Comparison of ENCODE assay signal across 9 cellular contexts in genomic region chr10:84548869-84549268, GRCh38.
DNase-seq lines count a peak whose midpoint lies in the region; ATAC-seq, FAIRE-seq and TF ChIP-seq lines count a peak whose summit lies in the region.
"Had no signal": no experiment of that assay in that cellular context is flagged by ENCODE, and none has a peak within 500 bp of the region (broad histone marks: within the 10 kb centered on the region; RNA-seq: fewer than 3 reads in every experiment).

No MANE protein-coding gene starts in this region.

- no peaks in the 10 kb centered on the region for H3K9me2 ChIP-seq in SU-DHL-6 (replicated peaks; ENCODE audit: insufficient read depth, low read length)

- no peak overlapping the region for H3K4me2 ChIP-seq in SU-DHL-6 (ENCODE audit: low read depth, low read length, poor library complexity, severe bottlenecking)

- no peak for ATAC-seq in activated CD4-positive, CD25-positive, alpha-beta regulatory T cell treated with anti-CD3 and anti-CD28 coated beads, Interleukin-2, amount 50 U/mL, for 24 hours

- H3K4me3 ChIP-seq in SU-DHL-6 (ENCODE audit: insufficient read depth, low read length, poor library complexity, severe bottlenecking): no peak overlapping the region
- H3K4me3 ChIP-seq: SJSA1 had no signal

- no peaks in the 10 kb centered on the region for H3K36me3 ChIP-seq in SU-DHL-6 (ENCODE audit: low read length)
- H3K36me3 ChIP-seq: SJSA1 had no signal

- no peaks in the 10 kb centered on the region for H3K9me3 ChIP-seq in SU-DHL-6 (ENCODE audit: insufficient read depth, low read length)
- H3K9me3 ChIP-seq: SJSA1 had no signal

- H3K27ac ChIP-seq in SU-DHL-6 (ENCODE audit: low read depth, low read length): no peak overlapping the region
- H3K27ac ChIP-seq: SJSA1 had no signal

- no peak for TF ChIP-seq POLR2A in H54 (IDR thresholded peaks at IDR 0.05; ENCODE audit: low read depth, low read length)

- no peak overlapping the region for H3K27ac Mint-ChIP-seq in glutamatergic neuron (ENCODE audit: unreplicated experiment)

- H3F3A ChIP-seq in SU-DHL-6 (ENCODE audit: insufficient read depth): no peaks in the 10 kb centered on the region

- no peak overlapping the region for H3K4me3 Mint-ChIP-seq in glutamatergic neuron (ENCODE audit: unreplicated experiment)

- peaks cover 14% of the 10 kb centered on the region for H3K4me1 Mint-ChIP-seq in glutamatergic neuron (ENCODE audit: low read depth, unreplicated experiment)

- no peak overlapping the region for H2AFZ ChIP-seq in SU-DHL-6 (ENCODE audit: low read depth, low read length, severe bottlenecking)

- no peaks in the 10 kb centered on the region for H4K20me1 ChIP-seq in SU-DHL-6 (ENCODE audit: low read depth, low read length)

- no peaks in the 10 kb centered on the region for H3K27me3 ChIP-seq in SU-DHL-6 (ENCODE audit: low read length)
- H3K27me3 ChIP-seq: SJSA1 had no signal

- no peaks in the 10 kb centered on the region for H3K36me3 Mint-ChIP-seq in glutamatergic neuron (ENCODE audit: unreplicated experiment)

- no peaks in the 10 kb centered on the region for H3K79me2 ChIP-seq in SU-DHL-6 (ENCODE audit: insufficient read depth, low read length)

- no peak for DNase-seq in D721Med (ENCODE audit: insufficient read length, low spot score)
- DNase-seq in H54 (ENCODE audit: insufficient read length, low spot score): peak; percentile 44
- DNase-seq in left kidney (ENCODE audit: low read depth, low spot score): peak; percentile 14
- DNase-seq in glutamatergic neuron: no peak
- no peak for DNase-seq in activated CD8-positive, alpha-beta memory T cell treated with anti-CD3 and anti-CD28 coated beads, Interleukin-2, amount 50 U/mL, for 48 hours
- DNase-seq in kidney tubule cell (ENCODE audit: low spot score): no peak

- peaks cover 7% of the 10 kb centered on the region for H3K9me3 Mint-ChIP-seq in glutamatergic neuron (ENCODE audit: unreplicated experiment)

- TF ChIP-seq CTCF in D721Med (IDR thresholded peaks at IDR 0.05; ENCODE audit: insufficient read depth, missing control alignments): peak; percentile 9
- peak; percentile 22 for TF ChIP-seq CTCF in SU-DHL-6 (IDR thresholded peaks at IDR 0.05; ENCODE audit: insufficient read depth, low read length, poor library complexity, severe bottlenecking)
- no peak for TF ChIP-seq CTCF in glutamatergic neuron (IDR thresholded peaks at IDR 0.05; ENCODE audit: partially characterized antibody, unreplicated experiment)

- FAIRE-seq in D721Med (lab: Jason Lieb, UNC): no peak
- FAIRE-seq in H54 (lab: Jason Lieb, UNC): no peak

- no peak overlapping the region for H3K9ac ChIP-seq in SU-DHL-6 (ENCODE audit: low read length)

- H3K27me3 Mint-ChIP-seq in glutamatergic neuron (ENCODE audit: unreplicated experiment): no peaks in the 10 kb centered on the region

Comparison
In these comparisons a context has a peak if more than half of its experiments do, and no peak if none do; other contexts are left out.
1. DNase-seq: peak in H54 (single experiment) and left kidney (single experiment); none in D721Med (single experiment), glutamatergic neuron (single experiment), activated CD8-positive, alpha-beta memory T cell treated with anti-CD3 and anti-CD28 coated beads, Interleukin-2, amount 50 U/mL, for 48 hours (single experiment) and kidney tubule cell (single experiment).